Comparison of ENCODE assay signal across 8 cellular contexts in genomic region chr17:17495448-17496188, GRCh38. TPM values are rescaled to one million over a fixed set of nuclear protein-coding genes. Genes with fewer than 3 reads are reported as not detected.
A peak's percentile ranks its signal among the peaks of the same experiment; 100 is the strongest.
DNase-seq lines count a peak whose midpoint lies in the region; ATAC-seq and TF ChIP-seq lines count a peak whose summit lies in the region.

No MANE protein-coding gene starts in this region.

- H3K9me2 ChIP-seq in PC-3 (replicated peaks; ENCODE audit: low read length), result no peaks in the 10 kb centered on the region

- CTCF ChIA-PET in PC-3 (lab: Charles Lee), result interaction anchor here (0.6 to 2.0 kb wide), 5 partner anchors 43 to 146 kb away, joined by 4 to 19 read pairs (median 12); no protein-coding TSS in a partner anchor

- H3F3A ChIP-seq in PC-3 (ENCODE audit: low read length, unreplicated experiment), result no peaks in the 10 kb centered on the region

- H3K36me3 ChIP-seq in PC-3 (ENCODE audit: low read depth, low read length) (peaks cover 15% of the 10 kb centered on the region; the same call in 1 of the 2 replicates), liver (ENCODE audit: control insufficient read depth in 4 of 4, insufficient read depth in 3 of 4, low read depth in 1 of 4, low read length in 3 of 4) (peaks cover 4 to 17% (median 6%) of the 10 kb centered on the region in 4 donors)

- H3K4me1 ChIP-seq in PC-3 (ENCODE audit: insufficient read depth, low read length), result peaks cover 17% of the 10 kb centered on the region
- peaks cover 0 to 16% (median 7%) of the 10 kb centered on the region in 4 donors for H3K4me1 ChIP-seq in liver (ENCODE audit: control insufficient read depth in 4 of 4, insufficient read depth in 4 of 4, low read length in 3 of 4)

- POLR2A ChIA-PET in PC-3 (lab: Charles Lee; ENCODE audit: unreplicated experiment), result interaction anchor here (0.5 kb wide), 1 partner anchor 225 kb away, joined by 3 read pairs; no protein-coding TSS in a partner anchor

- H3K9me3 ChIP-seq in PC-3 (ENCODE audit: low read length) (no peaks in the 10 kb centered on the region), liver (ENCODE audit: control insufficient read depth in 4 of 4, low read length in 3 of 4) (no peaks in the 10 kb centered on the region)

- intact Hi-C loops in PC-3 (cut with micrococcal nuclease), result loop anchor here (1.0 to 10.0 kb wide), 3 partner anchors 75 to 139 kb away; no protein-coding TSS in a partner anchor

- H3K27ac ChIP-seq in PC-3 (ENCODE audit: low read length) (no peak overlapping the region), liver (ENCODE audit: low read depth in 1 of 2, low read length in 2 of 2) (peak overlapping the region; percentile 41 to 76)

- TF ChIP-seq CTCF in GM13977 (IDR thresholded peaks at IDR 0.05; ENCODE audit: extremely low read depth, insufficient read depth, missing control alignments), result no peak
- no peak for TF ChIP-seq CTCF in PC-3 (conservative IDR thresholded peaks at IDR 0.05; ENCODE audit: low read depth, low read length)
- no peak for TF ChIP-seq CTCF in choroid plexus epithelial cell (conservative IDR thresholded peaks at IDR 0.05; ENCODE audit: low read depth, low read length)
- TF ChIP-seq CTCF in liver (IDR thresholded peaks at IDR 0.05; ENCODE audit: low read depth, low read length, missing input control), result no peak

- TF ChIP-seq RAD21 in liver (IDR thresholded peaks at IDR 0.05), result no peak

- DNase-seq in GM13977 (ENCODE audit: low spot score) (peak; percentile 68), PC-3 (peak; percentile 22), choroid plexus epithelial cell (ENCODE audit: low read depth) (peak; percentile 47), superior temporal gyrus (ENCODE audit: extremely low spot score) (no peak), hippocampal formation (lab: John Stamatoyannopoulos, UW) (no peak)
- peak; percentile 46 for DNase-seq in stimulated activated naive CD8-positive, alpha-beta T cell treated with anti-CD3 and anti-CD28 coated beads, Interleukin-15, Interleukin-2, amounts not matched to agents 100 U/mL and 50 U/mL, for 24 hours

- no peaks in the 10 kb centered on the region for H3K79me2 ChIP-seq in PC-3 (ENCODE audit: low read length)

- WGBS in liver, result 1% methylated on average over 77 of the region's 77 CpGs

- H4K20me1 ChIP-seq in PC-3 (ENCODE audit: low read length), result peaks cover 8% of the 10 kb centered on the region; the same call in 1 of the 2 replicates

- H3K27me3 ChIP-seq in PC-3 (ENCODE audit: low read length) (no peaks in the 10 kb centered on the region), liver (ENCODE audit: control insufficient read depth in 4 of 4, insufficient read depth in 4 of 4, low read length in 3 of 4) (no peaks in the 10 kb centered on the region)

- in situ Hi-C loops in GM13977 (cut with MboI; ENCODE audit: low pct_unique_long_range_greater_than_20kb, low sequenced_read_pairs, unreplicated experiment), result no loop called here

- no peak overlapping the region for H2AFZ ChIP-seq in PC-3 (ENCODE audit: low read length)

- peak overlapping the region; percentile 83 for H3K4me2 ChIP-seq in PC-3 (ENCODE audit: low read length)

- H3K4me3 ChIP-seq in PC-3 (ENCODE audit: low read length) (peak overlapping the region; percentile 86), choroid plexus epithelial cell (ENCODE audit: low read depth, low read length) (peak overlapping the region; percentile 59), liver (ENCODE audit: low read depth in 1 of 3, low read length in 3 of 3) (peak overlapping the region; percentile 54 to 64 (median 56))

- H3K9ac ChIP-seq in PC-3 (ENCODE audit: low read length), result peak overlapping the region; percentile 82
- peak overlapping the region; percentile 35 to 73 for H3K9ac ChIP-seq in liver (ENCODE audit: low read depth in 1 of 2, low read length in 2 of 2)

- ATAC-seq in PC-3 (peak; percentile 2), HG02840 (IDR thresholded peaks at IDR 0.05; ENCODE audit: low FRiP score, unreplicated experiment) (no peak)
- ATAC-seq in stimulated activated naive CD8-positive, alpha-beta T cell treated with anti-CD3 and anti-CD28 coated beads, Interleukin-15, Interleukin-2, amounts not matched to agents 100 U/mL and 50 U/mL, for 24 hours, result no peak

- BruUV-seq in PC-3 (replicated peaks; lab: Mats Ljungman, UMichigan), result TSS peak; percentile 75

TF ChIP-seq in liver, 16 proteins besides CTCF, POLR2A, EP300 and RAD21:
- TF ChIP-seq REST (IDR thresholded peaks at IDR 0.05) (no peak), SP1 (IDR thresholded peaks at IDR 0.05) (no peak), FOXA2 (IDR thresholded peaks at IDR 0.05) (no peak), GABPA (IDR thresholded peaks at IDR 0.05 in 1 of 2, conservative IDR thresholded peaks at IDR 0.05 in 1 of 2) (no peak), FOXA1 (IDR thresholded peaks at IDR 0.05) (no peak), RXRA (IDR thresholded peaks at IDR 0.05) (no peak), MAX (IDR thresholded peaks at IDR 0.05) (no peak), HNF4A (conservative IDR thresholded peaks at IDR 0.05) (no peak)

RNA-seq across cellular contexts. Expression of gene RASD1, which starts 0.6 kb away (rescaled TPM):
- total RNA-seq in PC-3 (2014; rRNA removed) (59.0 and 82.6 TPM in 2 replicates), liver (1 to 10 TPM in 1 of 2 donors, under 1 TPM in 1; 0.89 to 5.5 TPM)
- polyA plus RNA-seq in liver, result 10 to 100 TPM; 23.8 to 46.7 TPM

RNA-seq across cellular contexts. Expression of gene MED9, which starts 18.8 kb away (rescaled TPM):
- 21.9 and 28.3 TPM in 2 replicates for total RNA-seq in PC-3 (2014; rRNA removed)
- 1 to 10 TPM; 8.4 to 9.2 TPM for total RNA-seq in liver
- polyA plus RNA-seq in liver, result 10 to 100 TPM in 1 of 2 donors, 1 to 10 TPM in 1; 6.4 to 12.5 TPM

Comparison
In these comparisons a context has a peak if more than half of its experiments do, and no peak if none do; other contexts are left out.
1. DNase-seq: peak in GM13977 (single experiment), PC-3 (single experiment), choroid plexus epithelial cell (single experiment) and stimulated activated naive CD8-positive, alpha-beta T cell treated with anti-CD3 and anti-CD28 coated beads, Interleukin-15, Interleukin-2, amounts not matched to agents 100 U/mL and 50 U/mL, for 24 hours (single experiment); none in superior temporal gyrus (single experiment) and hippocampal formation (0 of 2).
2. Peak in every context shown above with its lines, with median percentiles within 50 percentile points of each other: H3K4me3 ChIP-seq.